7 cellular contexts compared by ENCODE assay signal in genomic region chr15:80989110-80989517, GRCh38. TPM values are rescaled to one million over a fixed set of nuclear protein-coding genes. Genes with fewer than 3 reads are reported as not detected.
A peak's percentile ranks its signal among the peaks of the same experiment; 100 is the strongest.
DNase-seq lines count a peak whose midpoint lies in the region; ATAC-seq and TF ChIP-seq lines count a peak whose summit lies in the region.

No MANE protein-coding gene starts in this region.

- H3K9me3 ChIP-seq in liver (ENCODE audit: control insufficient read depth in 4 of 4, low read length in 3 of 4): no peaks in the 10 kb centered on the region
- no peaks in the 10 kb centered on the region for H3K9me3 ChIP-seq in thyroid gland

- H3K27ac ChIP-seq in liver (ENCODE audit: low read depth in 1 of 2, low read length in 2 of 2) (peak overlapping the region; percentile 77 to 95), thyroid gland (peak overlapping the region; percentile 89 to 97 (median 96))

- H3K36me3 ChIP-seq in liver (ENCODE audit: control insufficient read depth in 4 of 4, insufficient read depth in 3 of 4, low read depth in 1 of 4, low read length in 3 of 4) (peaks cover 0 to 5% (median 0%) of the 10 kb centered on the region in 4 donors), thyroid gland (no peaks in the 10 kb centered on the region)

- peak overlapping the region; percentile 97 for H3K4me3 ChIP-seq in astrocyte of the spinal cord (ENCODE audit: low read depth, low read length)
- peak overlapping the region; percentile 66 to 99 (median 97) for H3K4me3 ChIP-seq in liver (ENCODE audit: low read depth in 1 of 3, low read length in 3 of 3)
- peak overlapping the region; percentile 58 to 86 (median 69) for H3K4me3 ChIP-seq in thyroid gland (replicated peaks in 1 of 3)

- no peak for TF ChIP-seq POLR2A in thyroid gland (IDR thresholded peaks at IDR 0.05)

- ATAC-seq in GM19372 (IDR thresholded peaks at IDR 0.05; ENCODE audit: low read depth, unreplicated experiment) (peak; percentile 7), GM21423 (IDR thresholded peaks at IDR 0.05; ENCODE audit: unreplicated experiment) (no peak)

- in situ Hi-C loops in astrocyte of the spinal cord (cut with HindIII; ENCODE audit: low sequenced_read_pairs): no loop called here

- peak overlapping the region; percentile 86 to 88 for H3K9ac ChIP-seq in liver (ENCODE audit: low read depth in 1 of 2, low read length in 2 of 2)

- TF ChIP-seq RAD21 in liver (IDR thresholded peaks at IDR 0.05): no peak

- H3K27me3 ChIP-seq in liver (ENCODE audit: control insufficient read depth in 4 of 4, insufficient read depth in 4 of 4, low read length in 3 of 4): no peaks in the 10 kb centered on the region
- H3K27me3 ChIP-seq in thyroid gland: no peaks in the 10 kb centered on the region

- WGBS in liver: under 1% methylated on average over 7 of the region's 7 CpGs
- WGBS in thyroid gland, 2 donors: 0 to 1% methylated on average over 7 of the region's 7 CpGs

- H3K4me1 ChIP-seq in liver (ENCODE audit: control insufficient read depth in 4 of 4, insufficient read depth in 4 of 4, low read length in 3 of 4) (peaks cover 2 to 26% (median 19%) of the 10 kb centered on the region in 4 donors), thyroid gland (peaks cover 36 to 43% of the 10 kb centered on the region in 2 donors)

- TF ChIP-seq CTCF in astrocyte of the spinal cord (IDR thresholded peaks at IDR 0.05; ENCODE audit: low read depth, low read length) (no peak), liver (IDR thresholded peaks at IDR 0.05; ENCODE audit: low read depth, low read length, missing input control) (no peak), thyroid gland (IDR thresholded peaks at IDR 0.05) (no peak)

- intact Hi-C loops in thyroid gland (cut with DNase I): no loop called here

- DNase-seq in HK-2 (ENCODE audit: unreplicated experiment): peak; percentile 25
- no peak for DNase-seq in astrocyte of the spinal cord (ENCODE audit: low read depth, low spot score)
- peak; percentile 76 to 78 for DNase-seq in thyroid gland
- no peak for DNase-seq in NOMO-1 treated with dmso at 0.1 percent for 144 hours (lab: John Stamatoyannopoulos, UW; ENCODE audit: unreplicated experiment)

TF ChIP-seq in liver, 16 proteins besides CTCF, POLR2A, EP300 and RAD21:
- peak; percentile 53 for TF ChIP-seq NR2F2 (IDR thresholded peaks at IDR 0.05)
- peak in 1 of 2 donors; percentile 14 for TF ChIP-seq RXRA (IDR thresholded peaks at IDR 0.05)
- TF ChIP-seq SP1 (IDR thresholded peaks at IDR 0.05): no peak

RNA-seq across cellular contexts. Expression of gene MESD, which starts 0.5 kb away (rescaled TPM):
- total RNA-seq in liver (10 to 100 TPM; 15.3 to 16.4 TPM), thyroid gland (10 to 100 TPM; 53.7 to 74.6 (median 70.9) TPM)
- 10 to 100 TPM; 17.7 to 24.0 TPM for polyA plus RNA-seq in liver

RNA-seq across cellular contexts. Expression of gene TLNRD1, which starts 11.6 kb away (rescaled TPM):
- total RNA-seq in liver: 1 to 10 TPM; 3.5 to 5.8 TPM
- polyA plus RNA-seq in liver: 1 to 10 TPM; 1.1 to 3.0 TPM
- 10 to 100 TPM; 11.8 to 25.5 (median 19.4) TPM for total RNA-seq in thyroid gland

Comparison
In these comparisons a context has a peak if more than half of its experiments do, and no peak if none do; other contexts are left out.
1. DNase-seq: peak in HK-2 (single experiment) and thyroid gland (2 of 2); none in astrocyte of the spinal cord (single experiment) and NOMO-1 treated with dmso at 0.1 percent for 144 hours (single experiment).
2. Peak in every context shown above with its lines, with median percentiles within 50 percentile points of each other: H3K4me3 ChIP-seq.